Comparison of ENCODE assay signal across 1 cellular context in the genomic region with DNA sequence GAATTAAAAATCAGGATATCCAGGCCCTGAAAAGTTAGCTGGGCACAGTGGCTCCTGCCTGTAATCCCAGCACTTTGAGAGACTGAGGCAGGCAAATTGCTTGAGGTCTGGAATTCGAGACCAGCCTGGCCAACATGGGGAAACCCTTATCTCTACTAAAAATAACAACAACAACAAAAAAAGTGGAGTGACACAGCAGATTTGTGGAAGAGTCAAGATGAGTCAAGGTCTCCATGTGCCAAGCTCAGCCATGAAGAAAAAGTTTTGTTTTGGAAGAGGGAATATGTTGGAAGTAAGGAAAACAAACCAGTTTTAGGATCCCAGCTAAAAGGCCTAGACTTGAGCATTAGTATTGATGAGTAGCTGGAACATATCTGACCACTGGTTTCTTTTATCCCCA.
TF ChIP-seq lines count a peak whose summit lies in the region.

No MANE protein-coding gene starts in this region.

TF ChIP-seq in K562, 482 proteins besides CTCF, POLR2A, EP300 and RAD21 (continued from another document):
- TF ChIP-seq GTF3C2 (IDR thresholded peaks at IDR 0.05; ENCODE audit: borderline replicate concordance, extremely low read depth, insufficient read length) = no peak
- no peak for TF ChIP-seq ETV5 (CRISPR knock-in tag; IDR thresholded peaks at IDR 0.05; ENCODE audit: low read depth)
- TF ChIP-seq KAT8 (IDR thresholded peaks at IDR 0.05; ENCODE audit: low read depth) = no peak
- peak; percentile 67 for TF ChIP-seq SMARCE1 (IDR thresholded peaks at IDR 0.05)
- no peak for TF ChIP-seq ZFP91 (CRISPR knock-in tag; IDR thresholded peaks at IDR 0.05)
- TF ChIP-seq ZNF253 (CRISPR knock-in tag; conservative IDR thresholded peaks at IDR 0.05) = no peak
- TF ChIP-seq TCF7L2 (IDR thresholded peaks at IDR 0.05; ENCODE audit: low read depth, low read length) = no peak
- TF ChIP-seq, protein P1, sequence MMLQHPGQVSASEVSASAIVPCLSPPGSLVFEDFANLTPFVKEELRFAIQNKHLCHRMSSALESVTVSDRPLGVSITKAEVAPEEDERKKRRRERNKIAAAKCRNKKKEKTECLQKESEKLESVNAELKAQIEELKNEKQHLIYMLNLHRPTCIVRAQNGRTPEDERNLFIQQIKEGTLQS (IDR thresholded peaks at IDR 0.05) = peak; percentile 25; the same call in 1 of the 2 replicates
- TF ChIP-seq, protein P1 (CRISPR knock-in tag; conservative IDR thresholded peaks at IDR 0.05) = no peak
- TF ChIP-seq, protein P2, sequence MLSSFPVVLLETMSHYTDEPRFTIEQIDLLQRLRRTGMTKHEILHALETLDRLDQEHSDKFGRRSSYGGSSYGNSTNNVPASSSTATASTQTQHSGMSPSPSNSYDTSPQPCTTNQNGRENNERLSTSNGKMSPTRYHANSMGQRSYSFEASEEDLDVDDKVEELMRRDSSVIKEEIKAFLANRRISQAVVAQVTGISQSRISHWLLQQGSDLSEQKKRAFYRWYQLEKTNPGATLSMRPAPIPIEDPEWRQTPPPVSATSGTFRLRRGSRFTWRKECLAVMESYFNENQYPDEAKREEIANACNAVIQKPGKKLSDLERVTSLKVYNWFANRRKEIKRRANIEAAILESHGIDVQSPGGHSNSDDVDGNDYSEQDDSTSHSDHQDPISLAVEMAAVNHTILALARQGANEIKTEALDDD (IDR thresholded peaks at IDR 0.05) = no peak
- TF ChIP-seq DPF2 (IDR thresholded peaks at IDR 0.05) = peak; percentile 75
- TF ChIP-seq L3MBTL2 (IDR thresholded peaks at IDR 0.05) = peak; percentile 64
- TF ChIP-seq MTA1 (IDR thresholded peaks at IDR 0.05; ENCODE audit: borderline replicate concordance) = 0 out of 2 replicates have a peak, but pooled peaks have one; percentile 28
- TF ChIP-seq FOXA1 (IDR thresholded peaks at IDR 0.05; ENCODE audit: borderline replicate concordance) = no peak
- no peak for TF ChIP-seq POLR3A (IDR thresholded peaks at IDR 0.05; ENCODE audit: borderline replicate concordance, extremely low read depth, insufficient read depth, insufficient read length)
- no peak for TF ChIP-seq CBX1 (IDR thresholded peaks at IDR 0.05; ENCODE audit: low read depth)
- TF ChIP-seq NFE2 (IDR thresholded peaks at IDR 0.05; ENCODE audit: low read depth) = peak; percentile 83
- TF ChIP-seq FOSL1 (tag; conservative IDR thresholded peaks at IDR 0.05) = peak; percentile 77
- TF ChIP-seq DMBX1 (CRISPR knock-in tag; IDR thresholded peaks at IDR 0.05; ENCODE audit: borderline replicate concordance) = peak; percentile 65; the same call in 1 of the 2 replicates
- TF ChIP-seq SOX6 (IDR thresholded peaks at IDR 0.05) = 0 out of 2 replicates have a peak, but pooled peaks have one; percentile 11
- no peak for TF ChIP-seq JUN (IDR thresholded peaks at IDR 0.05; ENCODE audit: borderline replicate concordance, low read depth, low read length)
- TF ChIP-seq JUN (CRISPR knock-in tag; IDR thresholded peaks at IDR 0.05; ENCODE audit: borderline replicate concordance) = no peak
- peak; percentile 74 for TF ChIP-seq ARID1B (IDR thresholded peaks at IDR 0.05)
- peak; percentile 34; the same call in 1 of the 2 replicates for TF ChIP-seq MYC (IDR thresholded peaks at IDR 0.05; ENCODE audit: low read depth, low read length)
- no peak for TF ChIP-seq MYC (CRISPR knock-in tag; IDR thresholded peaks at IDR 0.05; ENCODE audit: borderline replicate concordance, low read depth)
- no peak for TF ChIP-seq ZNF124 (CRISPR knock-in tag; IDR thresholded peaks at IDR 0.05)
- TF ChIP-seq CHD4 (IDR thresholded peaks at IDR 0.05; ENCODE audit: insufficient read depth, insufficient replicate concordance, low read depth, low read length, poor library complexity, severe bottlenecking) = no peak
- no peak for TF ChIP-seq CREB5 (CRISPR knock-in tag; IDR thresholded peaks at IDR 0.05)
- TF ChIP-seq ZNF592 (IDR thresholded peaks at IDR 0.05) = peak; percentile 86
- peak; percentile 77 for TF ChIP-seq NFE2L1 (tag; IDR thresholded peaks at IDR 0.05; ENCODE audit: borderline replicate concordance, low read depth)
- no peak for TF ChIP-seq GATAD2B (IDR thresholded peaks at IDR 0.05; ENCODE audit: borderline replicate concordance)
- TF ChIP-seq MAFG (tag; conservative IDR thresholded peaks at IDR 0.05) = peak; percentile 94
- TF ChIP-seq BCL6 (CRISPR knock-in tag; IDR thresholded peaks at IDR 0.05) = no peak
- no peak for TF ChIP-seq HDGF (IDR thresholded peaks at IDR 0.05)
- peak; percentile 38; the same call in 1 of the 2 replicates for TF ChIP-seq JUND (IDR thresholded peaks at IDR 0.05; ENCODE audit: borderline replicate concordance, low read depth, low read length)
- peak; percentile 40; the same call in 1 of the 3 replicates for TF ChIP-seq JUND (tag; IDR thresholded peaks at IDR 0.05; ENCODE audit: borderline replicate concordance, low read depth, low read length)
- no peak for TF ChIP-seq PHTF2 (CRISPR knock-in tag; IDR thresholded peaks at IDR 0.05)
- no peak for TF ChIP-seq RNF2 (IDR thresholded peaks at IDR 0.05)
- TF ChIP-seq TAF7 (tag; IDR thresholded peaks at IDR 0.05) = no peak
- no peak for TF ChIP-seq KLF1 (tag; IDR thresholded peaks at IDR 0.05)
- no peak for TF ChIP-seq SAFB2 (IDR thresholded peaks at IDR 0.05; ENCODE audit: borderline replicate concordance, low read depth, low read length, severe bottlenecking)
- no peak for TF ChIP-seq BRF2 (IDR thresholded peaks at IDR 0.05; ENCODE audit: borderline replicate concordance, insufficient read depth, insufficient read length)
- TF ChIP-seq SIN3A (IDR thresholded peaks at IDR 0.05; ENCODE audit: borderline replicate concordance in 2 of 2, control insufficient read depth in 1 of 2, low read depth in 2 of 2, low read length in 2 of 2) = no peak
- peak; percentile 74 for TF ChIP-seq SMARCA4 (IDR thresholded peaks at IDR 0.05)
- no peak for TF ChIP-seq LCOR (CRISPR knock-in tag; IDR thresholded peaks at IDR 0.05)
- no peak for TF ChIP-seq IFI16 (CRISPR knock-in tag; IDR thresholded peaks at IDR 0.05)
